In the genomic region with DNA sequence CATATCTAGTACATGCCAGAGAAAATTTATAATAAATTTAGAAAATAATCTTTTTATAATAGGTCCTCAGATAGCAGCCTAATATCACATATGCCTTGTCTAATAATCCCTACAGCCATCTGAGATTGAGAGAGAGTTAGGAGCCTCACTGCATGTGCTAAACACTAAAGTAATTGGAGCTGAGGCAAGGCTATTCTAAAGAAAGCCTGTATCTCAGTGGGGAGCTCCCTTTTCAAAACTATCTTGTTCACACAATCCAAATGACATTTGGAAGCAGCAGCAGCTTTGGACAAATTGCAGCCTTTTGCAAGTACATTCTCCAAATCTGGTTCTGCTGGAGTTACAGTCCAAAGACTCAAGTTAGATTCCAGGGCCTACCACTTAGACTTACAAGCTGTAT, we compare ENCODE assay signal across 16 cellular contexts.
DNase-seq lines count a peak whose midpoint lies in the region; ATAC-seq and TF ChIP-seq lines count a peak whose summit lies in the region.
"Had no signal": no experiment of that assay in that cellular context is flagged by ENCODE, and none has a peak within 500 bp of the region (broad histone marks: within the 10 kb centered on the region; RNA-seq: fewer than 3 reads in every experiment).

No MANE protein-coding gene starts in this region.

- peaks cover 13% of the 10 kb centered on the region for H3F3A ChIP-seq in neural progenitor cell (ENCODE audit: low read depth)

- H3K9ac ChIP-seq in HUES48 (ENCODE audit: low read depth, low read length) (no peak overlapping the region), endodermal cell (ENCODE audit: extremely low read depth, low read length, poor library complexity, severe bottlenecking) (no peak overlapping the region), neural progenitor cell (no peak overlapping the region)

- H4K20me1 ChIP-seq in neural progenitor cell (ENCODE audit: low read depth) = no peaks in the 10 kb centered on the region

- H2AFZ ChIP-seq in neural progenitor cell (replicated peaks) = no peak overlapping the region

- ATAC-seq in effector memory CD8-positive, alpha-beta T cell (replicated peaks) = no peak
- no peak for ATAC-seq in HG03378 (IDR thresholded peaks at IDR 0.05; ENCODE audit: unreplicated experiment)

- no peaks in the 10 kb centered on the region for H3K9me3 ChIP-seq in HUES48 (ENCODE audit: control insufficient read depth, insufficient read depth, low read length)
- H3K9me3 ChIP-seq in endodermal cell (ENCODE audit: control insufficient read depth, low read length) = no peaks in the 10 kb centered on the region
- H3K9me3 ChIP-seq in neural progenitor cell (ENCODE audit: low read depth) = no peaks in the 10 kb centered on the region
- H3K9me3 ChIP-seq in esophagus squamous epithelium = no peaks in the 10 kb centered on the region
- H3K9me3 ChIP-seq: Caco-2, SJCRH30 had no signal

- H3K9me3 Mint-ChIP-seq in endodermal cell = no peaks in the 10 kb centered on the region
- no peaks in the 10 kb centered on the region for H3K9me3 Mint-ChIP-seq in neural progenitor cell
- peaks cover 0 to under 1% of the 10 kb centered on the region in 2 donors for H3K9me3 Mint-ChIP-seq in effector memory CD8-positive, alpha-beta T cell
- H3K9me3 Mint-ChIP-seq: CD14-positive monocyte, H9 had no signal

- H3K36me3 ChIP-seq in HUES48 (ENCODE audit: control insufficient read depth, insufficient read depth, low read length) = peaks cover 13% of the 10 kb centered on the region
- no peaks in the 10 kb centered on the region for H3K36me3 ChIP-seq in endodermal cell (ENCODE audit: control insufficient read depth, insufficient read depth, low read length)
- H3K36me3 ChIP-seq in neural progenitor cell = no peaks in the 10 kb centered on the region
- no peaks in the 10 kb centered on the region for H3K36me3 ChIP-seq in esophagus squamous epithelium
- H3K36me3 ChIP-seq: SJCRH30 had no signal

- DNase-seq in NCI-H146 treated with DMSO at 0.1 percent for 48 hours (lab: John Stamatoyannopoulos, UW; ENCODE audit: unreplicated experiment) = peak; percentile 37
- no peak for DNase-seq in endodermal cell
- peak; percentile 72 for DNase-seq in neural progenitor cell (ENCODE audit: low spot score)
- no peak for DNase-seq in effector memory CD8-positive, alpha-beta T cell
- DNase-seq in esophagus squamous epithelium (lab: John Stamatoyannopoulos, UW) = no peak
- no peak for DNase-seq in CD1c-positive myeloid dendritic cell (ENCODE audit: extremely low spot score)
- DNase-seq: ACHN, Caco-2, EL, H9, NCI-H2029 treated with DMSO at 0.1 percent for 48 hours, NCI-H524, SJCRH30 had no signal

- H3K27ac ChIP-seq in HUES48 (ENCODE audit: low read depth, low read length) = peak overlapping the region; percentile 62
- H3K27ac ChIP-seq in endodermal cell (ENCODE audit: low read depth, low read length) = no peak overlapping the region
- H3K27ac ChIP-seq in neural progenitor cell = no peak overlapping the region
- peak overlapping the region in 1 of 4 donors; percentile 7 for H3K27ac ChIP-seq in esophagus squamous epithelium
- H3K27ac ChIP-seq: SJCRH30 had no signal

- H3K4me1 Mint-ChIP-seq in endodermal cell = peaks cover 56% of the 10 kb centered on the region
- H3K4me1 Mint-ChIP-seq in neural progenitor cell = peaks cover 36% of the 10 kb centered on the region
- H3K4me1 Mint-ChIP-seq in effector memory CD8-positive, alpha-beta T cell (ENCODE audit: low read depth in 2 of 2) = no peaks in the 10 kb centered on the region

- peak overlapping the region; percentile 70 for H3K4me2 ChIP-seq in neural progenitor cell

- H3K4me1 ChIP-seq in HUES48 (ENCODE audit: control insufficient read depth, insufficient read depth, low read length) = peaks cover 57% of the 10 kb centered on the region
- peaks cover 19% of the 10 kb centered on the region for H3K4me1 ChIP-seq in endodermal cell (ENCODE audit: control insufficient read depth, insufficient read depth, low read length)
- peaks cover 30% of the 10 kb centered on the region for H3K4me1 ChIP-seq in neural progenitor cell
- peaks cover 0 to 20% (median 0%) of the 10 kb centered on the region in 3 donors for H3K4me1 ChIP-seq in esophagus squamous epithelium
- H3K4me1 ChIP-seq: SJCRH30 had no signal

- no peak overlapping the region for H3K27ac Mint-ChIP-seq in endodermal cell
- no peak overlapping the region for H3K27ac Mint-ChIP-seq in neural progenitor cell
- H3K27ac Mint-ChIP-seq in effector memory CD8-positive, alpha-beta T cell = no peak overlapping the region

- H3K4me3 Mint-ChIP-seq in endodermal cell (no peak overlapping the region), neural progenitor cell (no peak overlapping the region)
- no peak overlapping the region for H3K4me3 Mint-ChIP-seq in effector memory CD8-positive, alpha-beta T cell
- H3K4me3 Mint-ChIP-seq: CD14-positive monocyte, H9 had no signal

- H3K27me3 Mint-ChIP-seq in endodermal cell (ENCODE audit: insufficient read depth) = no peaks in the 10 kb centered on the region
- H3K27me3 Mint-ChIP-seq in neural progenitor cell (ENCODE audit: insufficient read depth, low read depth) = no peaks in the 10 kb centered on the region
- no peaks in the 10 kb centered on the region for H3K27me3 Mint-ChIP-seq in effector memory CD8-positive, alpha-beta T cell

- TF ChIP-seq POLR2A in esophagus squamous epithelium (IDR thresholded peaks at IDR 0.05) = no peak

- H3K4me3 ChIP-seq in HUES48 (ENCODE audit: low read depth, low read length) = no peak overlapping the region
- peak overlapping the region; percentile 13 for H3K4me3 ChIP-seq in endodermal cell (ENCODE audit: low read length)
- H3K4me3 ChIP-seq in neural progenitor cell = no peak overlapping the region
- H3K4me3 ChIP-seq in esophagus squamous epithelium = no peak overlapping the region
- H3K4me3 ChIP-seq: SJCRH30 had no signal

- H3K36me3 Mint-ChIP-seq in endodermal cell (ENCODE audit: low read depth) = peaks cover 5% of the 10 kb centered on the region
- H3K36me3 Mint-ChIP-seq in neural progenitor cell = no peaks in the 10 kb centered on the region
- no peaks in the 10 kb centered on the region for H3K36me3 Mint-ChIP-seq in effector memory CD8-positive, alpha-beta T cell (ENCODE audit: insufficient read depth)
- H3K36me3 Mint-ChIP-seq: CD14-positive monocyte had no signal

- no peaks in the 10 kb centered on the region for H3K79me2 ChIP-seq in neural progenitor cell (ENCODE audit: low read depth)

- no peaks in the 10 kb centered on the region for H3K27me3 ChIP-seq in HUES48 (ENCODE audit: control insufficient read depth, insufficient read depth, low read length)
- no peaks in the 10 kb centered on the region for H3K27me3 ChIP-seq in endodermal cell (ENCODE audit: control insufficient read depth, insufficient read depth, low read length, poor library complexity, severe bottlenecking)
- no peaks in the 10 kb centered on the region for H3K27me3 ChIP-seq in neural progenitor cell
- no peaks in the 10 kb centered on the region for H3K27me3 ChIP-seq in esophagus squamous epithelium
- H3K27me3 ChIP-seq: SJCRH30 had no signal

- TF ChIP-seq CTCF in endodermal cell (conservative IDR thresholded peaks at IDR 0.05) (no peak), neural progenitor cell (IDR thresholded peaks at IDR 0.05) (no peak), esophagus squamous epithelium (IDR thresholded peaks at IDR 0.05) (no peak)

- intact Hi-C loops in esophagus squamous epithelium (cut with DNase I) = no loop called here

Comparison
In these comparisons a context has a peak if more than half of its experiments do, and no peak if none do; other contexts are left out.
1. DNase-seq: peak in NCI-H146 treated with DMSO at 0.1 percent for 48 hours (single experiment) and neural progenitor cell (single experiment); none in endodermal cell (single experiment), effector memory CD8-positive, alpha-beta T cell (0 of 3), esophagus squamous epithelium (single experiment) and CD1c-positive myeloid dendritic cell (single experiment).